Comparison of ENCODE assay signal across 8 cellular contexts in the genomic region with DNA sequence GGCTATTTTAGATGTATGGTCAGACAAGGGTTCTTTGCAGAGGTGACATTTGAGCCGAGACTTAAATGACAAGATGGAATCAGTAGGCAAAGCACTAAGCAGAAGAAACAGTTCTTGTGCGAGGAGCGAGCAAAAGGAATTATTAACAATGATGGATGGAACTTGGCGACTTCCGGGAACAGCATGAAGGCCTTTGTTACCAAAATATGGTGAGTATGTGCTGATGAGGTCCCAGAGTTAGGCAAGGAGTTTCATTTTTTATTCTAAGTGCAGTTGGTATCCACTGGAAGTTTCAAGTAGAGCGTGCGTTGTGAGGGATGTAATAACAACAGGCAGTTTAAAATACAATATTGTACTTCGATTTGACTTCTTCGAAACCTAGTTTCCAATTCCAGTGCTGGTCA. TPM values are rescaled to one million over a fixed set of nuclear protein-coding genes. Genes with fewer than 3 reads are reported as not detected.
DNase-seq lines count a peak whose midpoint lies in the region; ATAC-seq, FAIRE-seq and TF ChIP-seq lines count a peak whose summit lies in the region.

No MANE protein-coding gene starts in this region.

- peak overlapping the region; percentile 79 for H2AFZ ChIP-seq in K562 (ENCODE audit: low read depth, low read length)

- TF ChIP-seq CTCF in K562 (IDR thresholded peaks at IDR 0.05 in 2 of 3, conservative IDR thresholded peaks at IDR 0.05 in 1 of 3; ENCODE audit: insufficient read depth in 2 of 3, low read depth in 1 of 3, low read length in 3 of 3) (no peak), lower lobe of right lung (IDR thresholded peaks at IDR 0.05) (no peak), upper lobe of right lung (IDR thresholded peaks at IDR 0.05) (no peak)

- no peaks in the 10 kb centered on the region for H4K20me1 ChIP-seq in K562 (replicated peaks; ENCODE audit: control insufficient read depth, insufficient read depth, low read length)

- peak overlapping the region; percentile 80 to 97 for H3K9ac ChIP-seq in K562 (ENCODE audit: insufficient read depth in 1 of 2, low read depth in 2 of 2, low read length in 2 of 2)

- WGBS in K562 (ENCODE audit: insufficient coverage, low coverage, missing lambda C conversion rate): 2% methylated on average over 9 of the region's 9 CpGs

- intact Hi-C loops in K562 (cut with micrococcal nuclease) (loop anchor here (2.0 to 10.0 kb wide), 3 partner anchors 57 to 1991 kb away; a partner anchor contains a TSS), lower lobe of right lung (cut with DNase I) (no loop called here), upper lobe of right lung (cut with DNase I) (no loop called here)

- TF ChIP-seq EP300 in K562 (IDR thresholded peaks at IDR 0.05; ENCODE audit: low read length): no peak

- DNase-seq in NCI-H2081 (lab: John Stamatoyannopoulos, UW) (peak; percentile 72 to 77), NCI-H2081 treated with DMSO at 0.1 percent for 48 hours (lab: John Stamatoyannopoulos, UW) (no peak), MV-4-11 (lab: John Stamatoyannopoulos, UW) (peak; percentile 55), K562 (ENCODE audit: extremely low read depth in 1 of 4, low spot score in 3 of 4) (peak in 1 of 4 experiments; percentile 45), lower lobe of right lung (no peak), upper lobe of right lung (no peak), mesenteric fat pad (ENCODE audit: low spot score) (no peak)

- H3K4me3 ChIP-seq in K562 (peak overlapping the region; percentile 75), lower lobe of right lung (peak overlapping the region; percentile 93), upper lobe of right lung (peak overlapping the region; percentile 96)

- H3K79me2 ChIP-seq in K562 (ENCODE audit: control insufficient read depth, insufficient read depth, low read length): peaks cover 40% of the 10 kb centered on the region

- H3K36me3 ChIP-seq in K562 (ENCODE audit: control insufficient read depth, insufficient read depth, low read length) (peaks cover 3% of the 10 kb centered on the region; the same call in 1 of the 3 replicates), lower lobe of right lung (no peaks in the 10 kb centered on the region), upper lobe of right lung (no peaks in the 10 kb centered on the region)

- H3K4me2 ChIP-seq in K562 (ENCODE audit: insufficient read depth, low read length): peak overlapping the region; percentile 97

- in situ Hi-C loops in K562 (cut with MboI): no loop called here

- no peaks in the 10 kb centered on the region for H3K27me3 ChIP-seq in K562 (ENCODE audit: control insufficient read depth in 2 of 2, insufficient read depth in 2 of 2, low read length in 2 of 2)
- no peaks in the 10 kb centered on the region for H3K27me3 ChIP-seq in lower lobe of right lung (ENCODE audit: low read depth)
- H3K27me3 ChIP-seq in upper lobe of right lung: no peaks in the 10 kb centered on the region

- POLR2A ChIA-PET in K562 (lab: Yijun Ruan, JAX): interaction anchor here (0.5 kb wide), 1 partner anchor 10 kb away, joined by 3 read pairs; no protein-coding TSS in a partner anchor

- no peaks in the 10 kb centered on the region for H3K9me3 ChIP-seq in K562 (replicated peaks; ENCODE audit: control insufficient read depth, insufficient read depth, low read depth, low read length)
- no peaks in the 10 kb centered on the region for H3K9me3 ChIP-seq in lower lobe of right lung
- no peaks in the 10 kb centered on the region for H3K9me3 ChIP-seq in upper lobe of right lung

- no peak for TF ChIP-seq POLR2A in K562 (conservative IDR thresholded peaks at IDR 0.05)

- CTCF ChIA-PET in K562 (lab: Yijun Ruan, JAX; ENCODE audit: low intra/inter-chr PET ratio): no interaction called here

- H3K4me1 ChIP-seq in K562 (replicated peaks in 1 of 2; ENCODE audit: control insufficient read depth in 2 of 2, insufficient read depth in 2 of 2, low read length in 2 of 2) (peaks cover 43 to 46% of the 10 kb centered on the region in 2 experiments), lower lobe of right lung (peaks cover 50% of the 10 kb centered on the region), upper lobe of right lung (peaks cover 40% of the 10 kb centered on the region)

- BruUV-seq in K562 (replicated peaks; lab: Mats Ljungman, UMichigan): no TSS peak

- no peaks in the 10 kb centered on the region for H3K9me1 ChIP-seq in K562 (ENCODE audit: control insufficient read depth, insufficient read depth, low read length)

- no peak for TF ChIP-seq RAD21 in K562 (CRISPR knock-in tag; conservative IDR thresholded peaks at IDR 0.05 in 1 of 2, IDR thresholded peaks at IDR 0.05 in 1 of 2)

- FAIRE-seq in K562 (lab: Jason Lieb, UNC): peak; percentile 48

- H3K27ac ChIP-seq in K562 (ENCODE audit: extremely low read depth, low read depth, low read length) (peak overlapping the region; percentile 85), lower lobe of right lung (peak overlapping the region; percentile 95), upper lobe of right lung (peak overlapping the region; percentile 98)

- ATAC-seq in K562: no peak
- no peak for ATAC-seq in lower lobe of right lung
- no peak for ATAC-seq in upper lobe of right lung
- ATAC-seq in HG03039 (IDR thresholded peaks at IDR 0.05; ENCODE audit: unreplicated experiment): no peak

TF ChIP-seq in K562, 482 proteins besides CTCF, POLR2A, EP300 and RAD21 (continues in another document):
- no peak for TF ChIP-seq ZNF75A (CRISPR knock-in tag; IDR thresholded peaks at IDR 0.05)
- no peak for TF ChIP-seq ZNF583 (CRISPR knock-in tag; IDR thresholded peaks at IDR 0.05)
- TF ChIP-seq NCOA1 (IDR thresholded peaks at IDR 0.05; ENCODE audit: low read depth): no peak
- TF ChIP-seq ZNF41 (CRISPR knock-in tag; conservative IDR thresholded peaks at IDR 0.05): no peak
- TF ChIP-seq SMAD3 (CRISPR knock-in tag; conservative IDR thresholded peaks at IDR 0.05): no peak
- no peak for TF ChIP-seq SREBF1 (IDR thresholded peaks at IDR 0.05; ENCODE audit: borderline replicate concordance, low read depth, low read length)
- TF ChIP-seq ELF1 (tag; IDR thresholded peaks at IDR 0.05): peak; percentile 61; the same call in 1 of the 2 replicates
- no peak for TF ChIP-seq BMI1 (IDR thresholded peaks at IDR 0.05; ENCODE audit: low read length)
- TF ChIP-seq ZBED1 (IDR thresholded peaks at IDR 0.05): no peak
- no peak for TF ChIP-seq ETV1 (tag; conservative IDR thresholded peaks at IDR 0.05; ENCODE audit: low read depth)
- TF ChIP-seq BACH1 (tag; IDR thresholded peaks at IDR 0.05): peak; percentile 48; the same call in 1 of the 2 replicates
- 0 out of 2 replicates have a peak, but pooled peaks have one; percentile 45 for TF ChIP-seq BRD4 (IDR thresholded peaks at IDR 0.05)
- no peak for TF ChIP-seq ZNF274 (IDR thresholded peaks at IDR 0.05; ENCODE audit: borderline replicate concordance, low read depth, low read length)
- no peak for TF ChIP-seq JUND (IDR thresholded peaks at IDR 0.05; ENCODE audit: borderline replicate concordance, low read depth, low read length)
- peak; percentile 9; the same call in 1 of the 3 replicates for TF ChIP-seq JUND (tag; IDR thresholded peaks at IDR 0.05; ENCODE audit: borderline replicate concordance, low read depth, low read length)

RNA-seq across cellular contexts. Expression of a gene that starts 1.6 kb away (rescaled TPM):
- 36.6 and 68.1 TPM in 2 replicates for total RNA-seq in K562 (2011; cell fraction: chromatin; rRNA removed; ENCODE audit: low replicate concordance)
- 19.8 and 21.8 TPM in 2 replicates for total RNA-seq in K562 (2011; cell fraction: nucleolus; rRNA removed)
- total RNA-seq in K562 (2011; cell fraction: nucleoplasm; rRNA removed): 43.1 and 74.7 TPM in 2 replicates
- 9.9 and 11.0 TPM in 2 replicates for total RNA-seq in K562 (2014; rRNA removed)
- total RNA-seq in K562 (2014; rRNA removed; fragmentation: Illumina TruSeq; extraction: Trizol): 24.7 and 29.6 TPM in 2 replicates
- 24.3 and 27.9 TPM in 2 replicates for total RNA-seq in K562 (2015; rRNA removed; fragmentation: Illumina TruSeq; extraction: Trizol)
- 19.3 and 20.3 TPM in 2 replicates for total RNA-seq in K562 (2021)
- 13.1 and 16.2 TPM in 2 replicates for polyA plus RNA-seq in K562 (2011; rRNA removed)
- 3.5 and 9.1 TPM in 2 replicates for polyA plus RNA-seq in K562 (2011; cell fraction: cytosol; rRNA removed)
- 10.3 and 12.8 TPM in 2 replicates for polyA plus RNA-seq in K562 (2011; cell fraction: nucleus; rRNA removed)
- polyA plus RNA-seq in K562 (2012): 5.9 and 6.5 TPM in 2 replicates
- polyA plus RNA-seq in K562 (2014; fragmentation: Illumina TruSeq; extraction: Trizol): 9.5 and 11.2 TPM in 2 replicates
- polyA plus RNA-seq in K562 (2014; fragmentation: Nextera tagmentation; extraction: Ambion mirVana): 1 to 10 TPM; 2.6 to 3.2 TPM
- polyA plus RNA-seq in K562 (2014; rRNA removed): 9.2 and 10.0 TPM in 2 replicates
- polyA minus RNA-seq in K562 (2011; rRNA and poly(A)+ RNA removed): 67.1 and 69.7 TPM in 2 replicates
- 25.2 and 26.1 TPM in 2 replicates for polyA minus RNA-seq in K562 (2011; cell fraction: cytosol; rRNA and poly(A)+ RNA removed)
- 20.2 and 41.5 TPM in 2 replicates for polyA minus RNA-seq in K562 (2011; cell fraction: nucleus; rRNA and poly(A)+ RNA removed)
- total RNA-seq in lower lobe of right lung: 59.6 TPM
- total RNA-seq in upper lobe of right lung: 50.6 TPM
- 132 TPM for total RNA-seq in mesenteric fat pad

RNA-seq across cellular contexts. Expression of a gene that starts 58.0 kb away (rescaled TPM):
- 5.1 and 15.3 TPM in 2 replicates for total RNA-seq in K562 (2011; cell fraction: chromatin; rRNA removed; ENCODE audit: low replicate concordance)
- 2.8 and 5.9 TPM in 2 replicates for total RNA-seq in K562 (2011; cell fraction: nucleolus; rRNA removed)
- total RNA-seq in K562 (2011; cell fraction: nucleoplasm; rRNA removed): 6.0 and 8.9 TPM in 2 replicates
- total RNA-seq in K562 (2014; rRNA removed) (1.7 and 2.5 TPM in 2 replicates), K562 (2014; rRNA removed; fragmentation: Illumina TruSeq; extraction: Trizol) (2.3 and 2.4 TPM in 2 replicates), K562 (2015; rRNA removed; fragmentation: Illumina TruSeq; extraction: Trizol) (2.3 and 3.0 TPM in 2 replicates), K562 (2021) (1.4 and 2.2 TPM in 2 replicates), lower lobe of right lung (32.1 TPM), upper lobe of right lung (26.9 TPM), mesenteric fat pad (10.7 TPM)
- polyA plus RNA-seq in K562 (2011; rRNA removed) (1.9 and 2.1 TPM in 2 replicates), K562 (2014; fragmentation: Illumina TruSeq; extraction: Trizol) (1.3 TPM in 2 replicates), K562 (2014; fragmentation: Nextera tagmentation; extraction: Ambion mirVana) (1 to 10 TPM in 1 of 2 experiments, under 1 TPM in 1; 0.93 to 1.2 TPM), K562 (2014; rRNA removed) (0.27 and 4.0 TPM in 2 replicates)
- polyA plus RNA-seq in K562 (2011; cell fraction: cytosol; rRNA removed): 0.30 and 0.72 TPM in 2 replicates
- 3.1 and 3.2 TPM in 2 replicates for polyA plus RNA-seq in K562 (2011; cell fraction: nucleus; rRNA removed)
- polyA plus RNA-seq in K562 (2012): 0.83 and 1.8 TPM in 2 replicates
- 6.5 and 7.6 TPM in 2 replicates for polyA minus RNA-seq in K562 (2011; rRNA and poly(A)+ RNA removed)
- 0.82 and 1.6 TPM in 2 replicates for polyA minus RNA-seq in K562 (2011; cell fraction: cytosol; rRNA and poly(A)+ RNA removed)
- 7.8 and 12.4 TPM in 2 replicates for polyA minus RNA-seq in K562 (2011; cell fraction: nucleus; rRNA and poly(A)+ RNA removed)

Comparison
In these comparisons a context has a peak if more than half of its experiments do, and no peak if none do; other contexts are left out.
1. DNase-seq: peak in NCI-H2081 (2 of 2) and MV-4-11 (single experiment); none in NCI-H2081 treated with DMSO at 0.1 percent for 48 hours (single experiment), lower lobe of right lung (single experiment), upper lobe of right lung (single experiment) and mesenteric fat pad (single experiment).
2. Peak in every context shown above with its lines, with median percentiles within 50 percentile points of each other: H3K27ac ChIP-seq and H3K4me3 ChIP-seq.